Comparison of ENCODE assay signal across 28 cellular contexts in genomic region chr6:17239260-17239659, GRCh38.
"Had no signal": no experiment of that assay in that cellular context is flagged by ENCODE, and none has a peak within 500 bp of the region (broad histone marks: within the 10 kb centered on the region; RNA-seq: fewer than 3 reads in every experiment).

No MANE protein-coding gene starts in this region.

- H3K36me3 Mint-ChIP-seq: stimulated activated effector memory CD8-positive, alpha-beta T cell treated with anti-CD3 and anti-CD28 coated beads, Interleukin-12 subunit alpha, Interleukin-12 subunit beta, amount 100 ng/mL, for 72 hours; stimulated activated memory B cell treated with anti-CD40 and anti-IgM and Interleukin-4, amounts not matched to agents 10 μg/mL and 1 μg/mL and 100 μg/mL, for 72 hours; stimulated activated naive B cell treated with anti-CD40 and anti-IgM and Interleukin-4, amounts not matched to agents 10 μg/mL and 1 μg/mL and 100 μg/mL, for 72 hours; type B pancreatic cell had no signal

- H3K9me3 ChIP-seq: suprapubic skin, testis, thyroid gland, tibial artery, tibial nerve, upper lobe of left lung, upper lobe of right lung, uterus, vagina had no signal

- H3K27ac Mint-ChIP-seq: stimulated activated effector memory CD8-positive, alpha-beta T cell treated with anti-CD3 and anti-CD28 coated beads, Interleukin-12 subunit alpha, Interleukin-12 subunit beta, amount 100 ng/mL, for 72 hours; stimulated activated memory B cell treated with anti-CD40 and anti-IgM and Interleukin-4, amounts not matched to agents 10 μg/mL and 1 μg/mL and 100 μg/mL, for 72 hours; stimulated activated naive B cell treated with anti-CD40 and anti-IgM and Interleukin-4, amounts not matched to agents 10 μg/mL and 1 μg/mL and 100 μg/mL, for 72 hours; stimulated activated naive CD8-positive, alpha-beta T cell treated with anti-CD3 and anti-CD28 coated beads, Interleukin-15, Interleukin-2, amounts not matched to agents 100 ng/mL and 50 ng/mL, for 24 hours; type B pancreatic cell had no signal

- H3K27me3 Mint-ChIP-seq: stimulated activated naive B cell treated with anti-CD40 and anti-IgM and Interleukin-4, amounts not matched to agents 10 μg/mL and 1 μg/mL and 100 μg/mL, for 72 hours had no signal

- DNase-seq: stimulated activated CD4-positive, alpha-beta T cell treated with anti-CD3 and anti-CD28 coated beads, Interleukin-2, amount 100 ng/mL, for 48 hours; stimulated activated CD4-positive, alpha-beta T cell treated with anti-CD3 and anti-CD28 coated beads, Interleukin-4, amount 100 ng/mL, for 1 hour; stimulated activated CD4-positive, alpha-beta T cell treated with anti-CD3 and anti-CD28 coated beads, Interleukin-4, amount 100 ng/mL, for 24 hours; stimulated activated CD4-positive, alpha-beta T cell treated with anti-CD3 and anti-CD28 coated beads, Interleukin-4, amount 100 ng/mL, for 4 hours; stimulated activated CD8-positive, alpha-beta memory T cell treated with anti-CD3 and anti-CD28 coated beads, Interleukin-4, amount 100 ng/mL, for 48 hours; stimulated activated naive B cell treated with anti-CD40 and anti-IgM and Interleukin-4, amounts not matched to agents 10 μg/mL and 1 μg/mL and 100 μg/mL, for 72 hours; stimulated activated naive CD4-positive, alpha-beta T cell; stimulated activated naive CD4-positive, alpha-beta T cell treated with Interleukin-2 at 50 U/mL for 16 hours; stimulated activated naive CD8-positive, alpha-beta T cell treated with anti-CD3 and anti-CD28 coated beads, Interleukin-15, amount 100 ng/mL, for 72 hours; stimulated activated naive CD8-positive, alpha-beta T cell treated with anti-CD3 and anti-CD28 coated beads, Interleukin-15, Interleukin-2, amounts not matched to agents 100 U/mL and 50 U/mL, for 24 hours; stomach; substantia nigra; testis; thyroid gland; tibial artery; transverse colon; trophoblast cell; upper lobe of left lung; upper lobe of right lung; uterus had no signal

- H3K4me3 Mint-ChIP-seq: stimulated activated effector memory CD8-positive, alpha-beta T cell treated with anti-CD3 and anti-CD28 coated beads, Interleukin-12 subunit alpha, Interleukin-12 subunit beta, amount 100 ng/mL, for 72 hours; stimulated activated memory B cell treated with anti-CD40 and anti-IgM and Interleukin-4, amounts not matched to agents 10 μg/mL and 1 μg/mL and 100 μg/mL, for 72 hours; stimulated activated naive B cell treated with anti-CD40 and anti-IgM and Interleukin-4, amounts not matched to agents 10 μg/mL and 1 μg/mL and 100 μg/mL, for 72 hours; stimulated activated naive CD8-positive, alpha-beta T cell treated with anti-CD3 and anti-CD28 coated beads, Interleukin-15, amount 100 ng/mL, for 72 hours; stimulated activated naive CD8-positive, alpha-beta T cell treated with anti-CD3 and anti-CD28 coated beads, Interleukin-15, Interleukin-2, amounts not matched to agents 100 ng/mL and 50 ng/mL, for 24 hours; type B pancreatic cell had no signal

- H3K27me3 ChIP-seq: suprapubic skin, testis, thyroid gland, tibial artery, tibial nerve, transverse colon, upper lobe of left lung, uterus, vagina had no signal

- H3K4me1 Mint-ChIP-seq: stimulated activated effector memory CD8-positive, alpha-beta T cell treated with anti-CD3 and anti-CD28 coated beads, Interleukin-12 subunit alpha, Interleukin-12 subunit beta, amount 100 ng/mL, for 72 hours; stimulated activated memory B cell treated with anti-CD40 and anti-IgM and Interleukin-4, amounts not matched to agents 10 μg/mL and 1 μg/mL and 100 μg/mL, for 72 hours; stimulated activated naive B cell treated with anti-CD40 and anti-IgM and Interleukin-4, amounts not matched to agents 10 μg/mL and 1 μg/mL and 100 μg/mL, for 72 hours; stimulated activated naive CD8-positive, alpha-beta T cell treated with anti-CD3 and anti-CD28 coated beads, Interleukin-15, amount 100 ng/mL, for 72 hours had no signal

- ATAC-seq: stimulated activated effector memory CD8-positive, alpha-beta T cell treated with anti-CD3 and anti-CD28 coated beads, Interleukin-12 subunit alpha, Interleukin-12 subunit beta, amount 100 ng/mL, for 72 hours; stimulated activated memory B cell treated with anti-CD40 and anti-IgM and Interleukin-4, amounts not matched to agents 10 μg/mL and 1 μg/mL and 100 μg/mL, for 72 hours; stimulated activated naive B cell treated with anti-CD40 and anti-IgM and Interleukin-4, amounts not matched to agents 10 μg/mL and 1 μg/mL and 100 μg/mL, for 72 hours; stimulated activated naive CD8-positive, alpha-beta T cell treated with anti-CD3 and anti-CD28 coated beads, Interleukin-15, amount 100 ng/mL, for 72 hours; stimulated activated naive CD8-positive, alpha-beta T cell treated with anti-CD3 and anti-CD28 coated beads, Interleukin-15, Interleukin-2, amounts not matched to agents 100 U/mL and 50 U/mL, for 24 hours; upper lobe of right lung had no signal

- H3K9me3 Mint-ChIP-seq: stimulated activated effector memory CD8-positive, alpha-beta T cell treated with anti-CD3 and anti-CD28 coated beads, Interleukin-12 subunit alpha, Interleukin-12 subunit beta, amount 100 ng/mL, for 72 hours; type B pancreatic cell had no signal

- H3K36me3 ChIP-seq: stomach, suprapubic skin, thoracic aorta, thyroid gland, tibial artery, tibial nerve, transverse colon, upper lobe of left lung, upper lobe of right lung, uterus, vagina had no signal

- H3K27ac ChIP-seq: stomach, suprapubic skin, testis, thoracic aorta, thyroid gland, tibial artery, tibial nerve, transverse colon, upper lobe of left lung, upper lobe of right lung, uterus, vagina had no signal

- H3K4me1 ChIP-seq: stomach, suprapubic skin, testis, thyroid gland, tibial artery, tibial nerve, transverse colon, upper lobe of left lung, upper lobe of right lung, uterus, vagina had no signal

- H3K4me3 ChIP-seq: stomach, suprapubic skin, testis, thoracic aorta, thyroid gland, tibial artery, tibial nerve, transverse colon, upper lobe of left lung, upper lobe of right lung, uterus, vagina had no signal
